Comparison of ENCODE assay signal across 18 cellular contexts in the genomic region with DNA sequence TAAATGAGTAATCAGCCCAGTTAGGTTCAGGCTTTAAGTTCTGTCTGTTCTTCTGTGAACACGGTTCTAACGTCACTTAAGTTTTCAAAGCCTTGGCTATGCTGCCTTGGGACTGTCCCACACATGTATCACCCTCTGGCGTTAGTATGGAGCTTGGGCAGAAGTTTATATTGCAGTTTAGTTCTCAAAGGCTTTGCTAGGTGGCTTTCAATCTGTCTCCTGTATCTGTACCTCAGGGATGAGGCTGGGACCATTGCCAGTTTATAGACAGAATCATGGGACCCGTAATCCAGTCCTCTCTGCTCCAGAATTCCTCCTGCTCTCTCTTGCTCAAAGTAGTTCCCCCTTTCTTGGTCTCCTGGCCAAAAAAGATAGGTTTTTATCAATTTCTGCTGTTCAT. TPM values are rescaled to one million over a fixed set of nuclear protein-coding genes. Genes with fewer than 3 reads are reported as not detected.
DNase-seq lines count a peak whose midpoint lies in the region; ATAC-seq, FAIRE-seq and TF ChIP-seq lines count a peak whose summit lies in the region.
"Had no signal": no experiment of that assay in that cellular context is flagged by ENCODE, and none has a peak within 500 bp of the region (broad histone marks: within the 10 kb centered on the region; RNA-seq: fewer than 3 reads in every experiment).

No MANE protein-coding gene starts in this region.

- no peak overlapping the region for H3K27ac ChIP-seq in kidney (ENCODE audit: low read depth in 2 of 2, low read length in 2 of 2)
- H3K27ac ChIP-seq: epithelial cell of prostate, sigmoid colon, WERI-Rb-1 had no signal

- H3K9ac ChIP-seq in kidney (ENCODE audit: low read length in 2 of 2): no peak overlapping the region

- intact Hi-C loops in kidney (cut with DNase I): no loop called here

- no peak for FAIRE-seq in kidney (lab: Jason Lieb, UNC)
- FAIRE-seq: A204.1 had no signal

- no peaks in the 10 kb centered on the region for H3K36me3 ChIP-seq in kidney (ENCODE audit: control insufficient read depth in 1 of 2, insufficient read depth in 2 of 2, low read length in 2 of 2)
- H3K36me3 ChIP-seq: sigmoid colon, WERI-Rb-1 had no signal

- H3K9me3 ChIP-seq in kidney (ENCODE audit: control insufficient read depth in 1 of 2, low read length in 2 of 2): no peaks in the 10 kb centered on the region
- H3K9me3 ChIP-seq: sigmoid colon had no signal

- no peak overlapping the region for H3K27ac Mint-ChIP-seq in progenitor cell of endocrine pancreas
- H3K27ac Mint-ChIP-seq: activated T-cell treated with anti-CD3 and anti-CD28 coated beads, Interleukin-2, amount 50 U/mL, for 24 hours; brain; naive thymus-derived CD8-positive, alpha-beta T cell had no signal

- peak; percentile 16 for TF ChIP-seq CTCF in progenitor cell of endocrine pancreas (IDR thresholded peaks at IDR 0.05; ENCODE audit: unreplicated experiment)
- no peak for TF ChIP-seq CTCF in kidney (IDR thresholded peaks at IDR 0.05; ENCODE audit: borderline replicate concordance, extremely low read depth, insufficient read depth)

- no peak overlapping the region for H3K4me3 Mint-ChIP-seq in progenitor cell of endocrine pancreas (ENCODE audit: low read depth)
- H3K4me3 Mint-ChIP-seq: activated T-cell treated with anti-CD3 and anti-CD28 coated beads, Interleukin-2, amount 50 U/mL, for 24 hours; brain; naive thymus-derived CD8-positive, alpha-beta T cell had no signal

- H3K4me1 Mint-ChIP-seq in progenitor cell of endocrine pancreas (ENCODE audit: low read depth): no peaks in the 10 kb centered on the region
- H3K4me1 Mint-ChIP-seq: brain had no signal

- H3K27me3 Mint-ChIP-seq in progenitor cell of endocrine pancreas: no peaks in the 10 kb centered on the region
- H3K27me3 Mint-ChIP-seq: activated T-cell treated with anti-CD3 and anti-CD28 coated beads, Interleukin-2, amount 50 U/mL, for 24 hours; brain had no signal

- H3K9me3 Mint-ChIP-seq in progenitor cell of endocrine pancreas (ENCODE audit: low read depth): no peaks in the 10 kb centered on the region
- H3K9me3 Mint-ChIP-seq: brain; naive thymus-derived CD8-positive, alpha-beta T cell had no signal

- ATAC-seq in HG02623 (IDR thresholded peaks at IDR 0.05; ENCODE audit: unreplicated experiment): no peak
- ATAC-seq: naive thymus-derived CD8-positive, alpha-beta T cell had no signal

- DNase-seq in DMS 273 (lab: John Stamatoyannopoulos, UW; ENCODE audit: unreplicated experiment) (peak; percentile 7), DMS 273 treated with DMSO at 0.1 percent for 48 hours (lab: John Stamatoyannopoulos, UW) (no peak), NCI-H82 (lab: John Stamatoyannopoulos, UW) (peak; percentile 65), dermis blood vessel endothelial cell (peak; percentile 31), progenitor cell of endocrine pancreas (ENCODE audit: low spot score, unreplicated experiment) (no peak), NOMO-1 treated with dmso at 0.1 percent for 144 hours (lab: John Stamatoyannopoulos, UW; ENCODE audit: unreplicated experiment) (no peak), kidney (no peak)
- DNase-seq: activated T-cell treated with anti-CD3 and anti-CD28 coated beads, Interleukin-2, amount 50 U/mL, for 24 hours; DMS153; Karpas-422; naive thymus-derived CD8-positive, alpha-beta T cell; Right ventricle myocardium superior; sigmoid colon; WERI-Rb-1 had no signal

- H3K4me1 ChIP-seq in kidney (ENCODE audit: control insufficient read depth in 1 of 2, insufficient read depth in 1 of 2, low read depth in 1 of 2, low read length in 2 of 2): no peaks in the 10 kb centered on the region
- H3K4me1 ChIP-seq: sigmoid colon had no signal

- H3K36me3 Mint-ChIP-seq in progenitor cell of endocrine pancreas (ENCODE audit: insufficient read depth): no peaks in the 10 kb centered on the region
- H3K36me3 Mint-ChIP-seq: brain; naive thymus-derived CD8-positive, alpha-beta T cell had no signal

- no peak overlapping the region for H3K4me3 ChIP-seq in kidney (ENCODE audit: low read length in 2 of 2)
- H3K4me3 ChIP-seq: sigmoid colon had no signal

RNA-seq across cellular contexts. Expression of a gene that starts 12.1 kb away (rescaled TPM):
- total RNA-seq in dermis blood vessel endothelial cell: 4.1 and 4.7 TPM in 2 replicates
- 4.8 and 5.1 TPM in 2 replicates for total RNA-seq in progenitor cell of endocrine pancreas
- 2.3 TPM for total RNA-seq in kidney
- polyA plus RNA-seq in kidney (ENCODE audit: insufficient read depth, low read depth, low replicate concordance): 5.2 TPM

RNA-seq across cellular contexts. Expression of a gene that starts 52.9 kb away (rescaled TPM):
- 0.42 and 1.2 TPM in 2 replicates for total RNA-seq in dermis blood vessel endothelial cell
- total RNA-seq in progenitor cell of endocrine pancreas: 0.10 and 0.20 TPM in 2 replicates
- 1.3 TPM for total RNA-seq in kidney
- 2.0 TPM for polyA plus RNA-seq in kidney (ENCODE audit: insufficient read depth, low read depth, low replicate concordance)
- total RNA-seq: naive thymus-derived CD8-positive, alpha-beta T cell had no signal
- polyA plus RNA-seq: naive thymus-derived CD8-positive, alpha-beta T cell had no signal

Comparison
In these comparisons a context has a peak if more than half of its experiments do, and no peak if none do; other contexts are left out.
1. DNase-seq: peak in DMS 273 (single experiment), NCI-H82 (single experiment) and dermis blood vessel endothelial cell (single experiment); none in DMS 273 treated with DMSO at 0.1 percent for 48 hours (single experiment), progenitor cell of endocrine pancreas (single experiment), NOMO-1 treated with dmso at 0.1 percent for 144 hours (single experiment) and kidney (single experiment).